Comparison of ENCODE assay signal across 8 cellular contexts in genomic region chr19:49691243-49692101, GRCh38. TPM values are rescaled to one million over a fixed set of nuclear protein-coding genes. Genes with fewer than 3 reads are reported as not detected.
DNase-seq lines count a peak whose midpoint lies in the region; ATAC-seq and TF ChIP-seq lines count a peak whose summit lies in the region.

No MANE protein-coding gene starts in this region.

- H3K4me3 Mint-ChIP-seq in CD8-positive, alpha-beta memory T cell: peak overlapping the region; percentile 80 to 87 (median 84)
- peak overlapping the region; percentile 84 to 93 for H3K4me3 Mint-ChIP-seq in activated T-cell treated with anti-CD3 and anti-CD28 coated beads, Interleukin-2, amount 50 U/mL, for 72 hours
- peak overlapping the region; percentile 76 for H3K4me3 Mint-ChIP-seq in natural killer cell treated with Interleukin-12 subunit alpha and Interleukin-12 subunit beta and Interleukin-15 and Interleukin-18, amount 100 ng/mL, for 72 hours

- WGBS in urinary bladder: 7% methylated on average over 39 of the region's 39 CpGs

- no peaks in the 10 kb centered on the region for H3K27me3 ChIP-seq in CD8-positive, alpha-beta memory T cell (ENCODE audit: insufficient read depth, low read length, poor library complexity, severe bottlenecking)

- DNase-seq in CD8-positive, alpha-beta memory T cell: peak in 1 of 5 donors; percentile 14
- DNase-seq in NCI-H1092 treated with DMSO at 0.1 percent for 48 hours (lab: John Stamatoyannopoulos, UW) (peak; percentile 60), fibroblast of pulmonary artery (ENCODE audit: low read depth) (peak; percentile 75)
- DNase-seq in activated T-cell treated with anti-CD3 and anti-CD28 coated beads, Interleukin-2, amount 50 U/mL, for 72 hours: no peak
- DNase-seq in natural killer cell treated with Interleukin-12 subunit alpha and Interleukin-12 subunit beta and Interleukin-15 and Interleukin-18, amount 100 ng/mL, for 72 hours (ENCODE audit: low spot score): no peak

- peak in 1 of 2 donors; percentile 43 for ATAC-seq in activated T-cell treated with anti-CD3 and anti-CD28 coated beads, Interleukin-2, amount 50 U/mL, for 72 hours (replicated peaks in 1 of 2)
- ATAC-seq in natural killer cell treated with Interleukin-12 subunit alpha and Interleukin-12 subunit beta and Interleukin-15 and Interleukin-18, amount 100 ng/mL, for 72 hours: peak in 1 of 2 donors; percentile 36
- no peak for ATAC-seq in HG02588 (IDR thresholded peaks at IDR 0.05; ENCODE audit: unreplicated experiment)
- ATAC-seq in GM18502 (IDR thresholded peaks at IDR 0.05; ENCODE audit: poor library complexity, unreplicated experiment): no peak

- peaks cover 21 to 24% of the 10 kb centered on the region in 2 donors for H3K27me3 Mint-ChIP-seq in CD8-positive, alpha-beta memory T cell
- peaks cover 13% of the 10 kb centered on the region for H3K27me3 Mint-ChIP-seq in activated T-cell treated with anti-CD3 and anti-CD28 coated beads, Interleukin-2, amount 50 U/mL, for 72 hours (ENCODE audit: low read depth)
- H3K27me3 Mint-ChIP-seq in natural killer cell treated with Interleukin-12 subunit alpha and Interleukin-12 subunit beta and Interleukin-15 and Interleukin-18, amount 100 ng/mL, for 72 hours: peaks cover 9 to 11% of the 10 kb centered on the region in 2 donors

- no peaks in the 10 kb centered on the region for H3K9me3 Mint-ChIP-seq in CD8-positive, alpha-beta memory T cell
- H3K9me3 Mint-ChIP-seq in activated T-cell treated with anti-CD3 and anti-CD28 coated beads, Interleukin-2, amount 50 U/mL, for 72 hours: no peaks in the 10 kb centered on the region
- H3K9me3 Mint-ChIP-seq in natural killer cell treated with Interleukin-12 subunit alpha and Interleukin-12 subunit beta and Interleukin-15 and Interleukin-18, amount 100 ng/mL, for 72 hours: no peaks in the 10 kb centered on the region

- POLR2A ChIA-PET in CD8-positive, alpha-beta memory T cell (lab: Charles Lee): no interaction called here

- no peak for TF ChIP-seq CTCF in fibroblast of pulmonary artery (IDR thresholded peaks at IDR 0.05; ENCODE audit: low read length, missing control alignments)

- H3K9me3 ChIP-seq in CD8-positive, alpha-beta memory T cell (ENCODE audit: low read length): no peaks in the 10 kb centered on the region

- CTCF ChIA-PET in CD8-positive, alpha-beta memory T cell (lab: Charles Lee): interaction anchor here (1.7 kb wide), 1 partner anchor 11 kb away, joined by 5 read pairs; no protein-coding TSS in a partner anchor

- H3K4me3 ChIP-seq in CD8-positive, alpha-beta memory T cell (ENCODE audit: low read length): peak overlapping the region; percentile 47
- peak overlapping the region; percentile 55 for H3K4me3 ChIP-seq in fibroblast of pulmonary artery (replicated peaks; ENCODE audit: low read depth, low read length)
- peak overlapping the region; percentile 14 for H3K4me3 ChIP-seq in urinary bladder (ENCODE audit: low read depth, low read length)

- H3K27ac Mint-ChIP-seq in CD8-positive, alpha-beta memory T cell: peak overlapping the region in 4 of 8 donors; percentile 6 to 86 (median 50)
- no peak overlapping the region for H3K27ac Mint-ChIP-seq in activated T-cell treated with anti-CD3 and anti-CD28 coated beads, Interleukin-2, amount 50 U/mL, for 72 hours
- H3K27ac Mint-ChIP-seq in natural killer cell treated with Interleukin-12 subunit alpha and Interleukin-12 subunit beta and Interleukin-15 and Interleukin-18, amount 100 ng/mL, for 72 hours: peak overlapping the region in 1 of 2 donors; percentile 47

- no peak overlapping the region for H3K27ac ChIP-seq in CD8-positive, alpha-beta memory T cell (ENCODE audit: low read depth, low read length)
- no peak overlapping the region for H3K27ac ChIP-seq in urinary bladder (ENCODE audit: low read depth)

- H3K4me1 Mint-ChIP-seq in CD8-positive, alpha-beta memory T cell: peaks cover 14 to 31% (median 14%) of the 10 kb centered on the region in 3 donors
- peaks cover 28% of the 10 kb centered on the region for H3K4me1 Mint-ChIP-seq in activated T-cell treated with anti-CD3 and anti-CD28 coated beads, Interleukin-2, amount 50 U/mL, for 72 hours (ENCODE audit: low read depth)
- peaks cover 13 to 15% of the 10 kb centered on the region in 2 donors for H3K4me1 Mint-ChIP-seq in natural killer cell treated with Interleukin-12 subunit alpha and Interleukin-12 subunit beta and Interleukin-15 and Interleukin-18, amount 100 ng/mL, for 72 hours (ENCODE audit: low read depth in 2 of 2)

- peaks cover 2 to 18% (median 3%) of the 10 kb centered on the region in 3 donors for H3K36me3 Mint-ChIP-seq in CD8-positive, alpha-beta memory T cell
- peaks cover 5 to 6% of the 10 kb centered on the region in 2 donors for H3K36me3 Mint-ChIP-seq in activated T-cell treated with anti-CD3 and anti-CD28 coated beads, Interleukin-2, amount 50 U/mL, for 72 hours (ENCODE audit: insufficient read depth in 2 of 2)
- H3K36me3 Mint-ChIP-seq in natural killer cell treated with Interleukin-12 subunit alpha and Interleukin-12 subunit beta and Interleukin-15 and Interleukin-18, amount 100 ng/mL, for 72 hours: peaks cover 4% of the 10 kb centered on the region

- peaks cover 17% of the 10 kb centered on the region for H3K4me1 ChIP-seq in CD8-positive, alpha-beta memory T cell (ENCODE audit: insufficient read depth, low read length)
- no peaks in the 10 kb centered on the region for H3K4me1 ChIP-seq in urinary bladder (ENCODE audit: insufficient read depth)

- no peaks in the 10 kb centered on the region for H3K36me3 ChIP-seq in CD8-positive, alpha-beta memory T cell (ENCODE audit: insufficient read depth, low read length)
- H3K36me3 ChIP-seq in urinary bladder (ENCODE audit: insufficient read depth): no peaks in the 10 kb centered on the region

RNA-seq across cellular contexts. Expression of gene CPT1C, which starts 0.6 kb away (rescaled TPM):
- total RNA-seq in CD8-positive, alpha-beta memory T cell: under 1 TPM; 0.66 to 0.84 TPM
- not detected for polyA plus RNA-seq in CD8-positive, alpha-beta memory T cell
- 1 to 10 TPM; 1.9 to 2.3 TPM for total RNA-seq in activated T-cell treated with anti-CD3 and anti-CD28 coated beads, Interleukin-2, amount 50 U/mL, for 72 hours
- total RNA-seq in natural killer cell treated with Interleukin-12 subunit alpha and Interleukin-12 subunit beta and Interleukin-15 and Interleukin-18, amount 100 ng/mL, for 72 hours: 1 to 10 TPM in 1 of 2 donors, under 1 TPM in 1; 0.52 to 2.7 TPM
- 11.8 TPM for total RNA-seq in urinary bladder
- 7.3 TPM for polyA plus RNA-seq in urinary bladder

RNA-seq across cellular contexts. Expression of gene ADM5, which starts 2.1 kb away (rescaled TPM):
- total RNA-seq in CD8-positive, alpha-beta memory T cell: 1 to 10 TPM; 6.9 to 7.2 TPM
- 0.91 TPM for polyA plus RNA-seq in CD8-positive, alpha-beta memory T cell
- total RNA-seq in activated T-cell treated with anti-CD3 and anti-CD28 coated beads, Interleukin-2, amount 50 U/mL, for 72 hours: 1 to 10 TPM; 4.1 to 8.1 TPM
- total RNA-seq in natural killer cell treated with Interleukin-12 subunit alpha and Interleukin-12 subunit beta and Interleukin-15 and Interleukin-18, amount 100 ng/mL, for 72 hours: 10 to 100 TPM in 1 of 2 donors, 1 to 10 TPM in 1; 5.7 to 18.5 TPM
- 1.4 TPM for total RNA-seq in urinary bladder
- polyA plus RNA-seq in urinary bladder: 6.3 TPM

RNA-seq across cellular contexts. Expression of gene PRMT1, which starts 14.4 kb away (rescaled TPM):
- 100 to 1,000 TPM; 529 to 537 TPM for total RNA-seq in CD8-positive, alpha-beta memory T cell
- polyA plus RNA-seq in CD8-positive, alpha-beta memory T cell: 135 TPM
- 100 to 1,000 TPM; 201 to 251 TPM for total RNA-seq in activated T-cell treated with anti-CD3 and anti-CD28 coated beads, Interleukin-2, amount 50 U/mL, for 72 hours
- 100 to 1,000 TPM; 268 to 457 TPM for total RNA-seq in natural killer cell treated with Interleukin-12 subunit alpha and Interleukin-12 subunit beta and Interleukin-15 and Interleukin-18, amount 100 ng/mL, for 72 hours
- 121 TPM for total RNA-seq in urinary bladder
- 215 TPM for polyA plus RNA-seq in urinary bladder

RNA-seq across cellular contexts. Expression of gene BCL2L12, which starts 25.7 kb away (rescaled TPM):
- 10 to 100 TPM; 68.2 to 70.9 TPM for total RNA-seq in CD8-positive, alpha-beta memory T cell
- 18.9 TPM for polyA plus RNA-seq in CD8-positive, alpha-beta memory T cell
- total RNA-seq in activated T-cell treated with anti-CD3 and anti-CD28 coated beads, Interleukin-2, amount 50 U/mL, for 72 hours: 10 to 100 TPM; 80.3 to 82.6 TPM
- total RNA-seq in natural killer cell treated with Interleukin-12 subunit alpha and Interleukin-12 subunit beta and Interleukin-15 and Interleukin-18, amount 100 ng/mL, for 72 hours: 10 to 100 TPM; 45.9 to 98.0 TPM
- 3.1 TPM for total RNA-seq in urinary bladder
- polyA plus RNA-seq in urinary bladder: 23.6 TPM

RNA-seq across cellular contexts. Expression of gene IRF3, which starts 25.8 kb away (rescaled TPM):
- total RNA-seq in CD8-positive, alpha-beta memory T cell: 100 to 1,000 TPM; 118 to 127 TPM
- 81.7 TPM for polyA plus RNA-seq in CD8-positive, alpha-beta memory T cell
- total RNA-seq in activated T-cell treated with anti-CD3 and anti-CD28 coated beads, Interleukin-2, amount 50 U/mL, for 72 hours: 100 to 1,000 TPM; 135 to 141 TPM
- 100 to 1,000 TPM; 167 to 185 TPM for total RNA-seq in natural killer cell treated with Interleukin-12 subunit alpha and Interleukin-12 subunit beta and Interleukin-15 and Interleukin-18, amount 100 ng/mL, for 72 hours
- total RNA-seq in urinary bladder: 31.9 TPM
- polyA plus RNA-seq in urinary bladder: 84.9 TPM

Comparison
In these comparisons a context has a peak if more than half of its experiments do, and no peak if none do; other contexts are left out.
1. DNase-seq: peak in NCI-H1092 treated with DMSO at 0.1 percent for 48 hours (single experiment) and fibroblast of pulmonary artery (single experiment); none in activated T-cell treated with anti-CD3 and anti-CD28 coated beads, Interleukin-2, amount 50 U/mL, for 72 hours (0 of 2) and natural killer cell treated with Interleukin-12 subunit alpha and Interleukin-12 subunit beta and Interleukin-15 and Interleukin-18, amount 100 ng/mL, for 72 hours (single experiment).
2. Peak in every context shown above with its lines, with median percentiles within 50 percentile points of each other: H3K4me3 ChIP-seq and H3K4me3 Mint-ChIP-seq.